In genomic region chr4:112514079-112514448, GRCh38 we compare ENCODE assay signal across 12 cellular contexts. TPM values are rescaled to one million over a fixed set of nuclear protein-coding genes. Genes with fewer than 3 reads are reported as not detected.
DNase-seq lines count a peak whose midpoint lies in the region; ATAC-seq and TF ChIP-seq lines count a peak whose summit lies in the region.
"Had no signal": no experiment of that assay in that cellular context is flagged by ENCODE, and none has a peak within 500 bp of the region (broad histone marks: within the 10 kb centered on the region; RNA-seq: fewer than 3 reads in every experiment).

No MANE protein-coding gene starts in this region.

- no peak overlapping the region for H2BK5ac ChIP-seq in mesenchymal stem cell (ENCODE audit: low read depth, low read length, poor library complexity, severe bottlenecking)

- no peak overlapping the region for H2BK12ac ChIP-seq in mesenchymal stem cell (ENCODE audit: low read length in 2 of 2)

- TF ChIP-seq POLR2A in body of pancreas (IDR thresholded peaks at IDR 0.05): no peak

- no peak overlapping the region for H3K23ac ChIP-seq in mesenchymal stem cell (ENCODE audit: low read length in 2 of 2)

- DNase-seq in activated naive CD4-positive, alpha-beta T cell treated with anti-CD3 and anti-CD28 coated beads for 36 hours: peak; percentile 10
- no peak for DNase-seq in activated naive CD4-positive, alpha-beta T cell treated with Interleukin-2 at 50 U/mL for 16 hours
- DNase-seq in mammary epithelial cell: no peak
- no peak for DNase-seq in stimulated activated naive CD8-positive, alpha-beta T cell treated with anti-CD3 and anti-CD28 coated beads, Interleukin-15, amount 100 ng/mL, for 72 hours
- no peak for DNase-seq in body of pancreas
- DNase-seq in mesenchymal stem cell: no peak
- no peak for DNase-seq in mucosa of gallbladder (ENCODE audit: low spot score)
- DNase-seq: substantia nigra had no signal

- H4K20me1 ChIP-seq in mammary epithelial cell (ENCODE audit: insufficient read depth, low read length): no peaks in the 10 kb centered on the region

- H4K91ac ChIP-seq in mesenchymal stem cell (ENCODE audit: low read length): no peak overlapping the region

- no peak overlapping the region for H3K14ac ChIP-seq in mesenchymal stem cell (ENCODE audit: low read length in 2 of 2)

- H3K4ac ChIP-seq in mesenchymal stem cell (ENCODE audit: low read depth in 1 of 2, low read length in 2 of 2): no peak overlapping the region

- H3K27me3 ChIP-seq in mammary epithelial cell (ENCODE audit: insufficient read depth, low read length) (peaks cover 48% of the 10 kb centered on the region), body of pancreas (peaks cover 3 to 53% of the 10 kb centered on the region in 2 donors), mesenchymal stem cell (ENCODE audit: control insufficient read depth in 1 of 2, insufficient read depth in 1 of 2, low read length in 2 of 2) (peaks cover 90 to 95% of the 10 kb centered on the region in 2 experiments)

- no peak overlapping the region for H2BK120ac ChIP-seq in mesenchymal stem cell (ENCODE audit: low read depth, low read length)

- in situ Hi-C loops in mammary epithelial cell (cut with MboI; ENCODE audit: low sequenced_read_pairs in 2 of 2): loop anchor here in 1 of 2 donors (25.0 kb wide), 1 partner anchor 177 kb away; no protein-coding TSS in a partner anchor

- H3K27ac ChIP-seq in mammary epithelial cell (ENCODE audit: insufficient read depth, low read depth, low read length) (no peak overlapping the region), body of pancreas (no peak overlapping the region), mesenchymal stem cell (ENCODE audit: low read length, poor library complexity, severe bottlenecking) (no peak overlapping the region)

- 7% methylated on average over 9 of the region's 9 CpGs for WGBS in mammary epithelial cell (ENCODE audit: low coverage, missing lambda C conversion rate)
- WGBS in body of pancreas, 2 donors: 2% methylated on average over 9 of the region's 9 CpGs
- WGBS in mesenchymal stem cell: 1% methylated on average over 9 of the region's 9 CpGs

- H3K9ac ChIP-seq in mammary epithelial cell (ENCODE audit: insufficient read depth, low read length): no peak overlapping the region
- no peak overlapping the region for H3K9ac ChIP-seq in mesenchymal stem cell (ENCODE audit: low read length)

- no peaks in the 10 kb centered on the region for H3K79me2 ChIP-seq in mammary epithelial cell (ENCODE audit: insufficient read depth, low read length)

- no peak overlapping the region for H2AK5ac ChIP-seq in mesenchymal stem cell (ENCODE audit: low read length, severe bottlenecking)

- H3K9me3 Mint-ChIP-seq in activated naive CD4-positive, alpha-beta T cell treated with anti-CD3 and anti-CD28 coated beads for 36 hours: no peaks in the 10 kb centered on the region
- H3K9me3 Mint-ChIP-seq in IgD-negative memory B cell: peaks cover 0 to 12% (median 5%) of the 10 kb centered on the region in 3 donors
- H3K9me3 Mint-ChIP-seq in stimulated activated naive CD8-positive, alpha-beta T cell treated with anti-CD3 and anti-CD28 coated beads, Interleukin-15, amount 100 ng/mL, for 72 hours: no peaks in the 10 kb centered on the region

- no peak overlapping the region for H3K4me3 ChIP-seq in mammary epithelial cell (replicated peaks in 1 of 3; ENCODE audit: insufficient read depth in 1 of 3, low read depth in 2 of 3, low read length in 3 of 3)
- no peak overlapping the region for H3K4me3 ChIP-seq in body of pancreas
- no peak overlapping the region for H3K4me3 ChIP-seq in mesenchymal stem cell (ENCODE audit: insufficient read depth in 1 of 2, low read depth in 1 of 2, low read length in 2 of 2)

- no peak overlapping the region for H2BK15ac ChIP-seq in mesenchymal stem cell (ENCODE audit: low read depth, poor library complexity, severe bottlenecking)

- intact Hi-C loops in activated naive CD4-positive, alpha-beta T cell treated with anti-CD3 and anti-CD28 coated beads for 36 hours (cut with micrococcal nuclease): loop anchor here (2.0 to 5.0 kb wide), 4 partner anchors 229 to 1892 kb away; partner anchors contain the start of genes AP1AR, PITX2 and TIFA
- intact Hi-C loops in mammary epithelial cell (cut with micrococcal nuclease): no loop called here
- intact Hi-C loops in body of pancreas (cut with DNase I): no loop called here

- no peak for ATAC-seq in stimulated activated naive CD8-positive, alpha-beta T cell treated with anti-CD3 and anti-CD28 coated beads, Interleukin-15, amount 100 ng/mL, for 72 hours
- ATAC-seq in body of pancreas: no peak
- ATAC-seq: HCT116 had no signal

- no peak overlapping the region for H4K8ac ChIP-seq in mesenchymal stem cell (ENCODE audit: low read length)

- dilution Hi-C loops in mammary epithelial cell (cut with HindIII; ENCODE audit: low sequenced_read_pairs): loop anchor here (25.0 kb wide), 1 partner anchor 177 kb away; no protein-coding TSS in a partner anchor

- H3K36me3 Mint-ChIP-seq in activated naive CD4-positive, alpha-beta T cell treated with anti-CD3 and anti-CD28 coated beads for 36 hours (ENCODE audit: low read depth): no peaks in the 10 kb centered on the region
- peaks cover 2% of the 10 kb centered on the region for H3K36me3 Mint-ChIP-seq in IgD-negative memory B cell

- no peak overlapping the region for H2AFZ ChIP-seq in mammary epithelial cell (ENCODE audit: low read depth, low read length)
- no peak overlapping the region for H2AFZ ChIP-seq in mesenchymal stem cell (ENCODE audit: low read depth, low read length)

- H3K4me1 ChIP-seq in mammary epithelial cell (ENCODE audit: insufficient read depth, low read length): peaks cover 47% of the 10 kb centered on the region
- H3K4me1 ChIP-seq in body of pancreas: peaks cover 54% of the 10 kb centered on the region
- H3K4me1 ChIP-seq in mesenchymal stem cell (ENCODE audit: control insufficient read depth, insufficient read depth, low read depth, low read length): peaks cover 46% of the 10 kb centered on the region

- H3K27me3 Mint-ChIP-seq in activated naive CD4-positive, alpha-beta T cell treated with anti-CD3 and anti-CD28 coated beads for 36 hours (ENCODE audit: low read depth): peaks cover 83% of the 10 kb centered on the region
- peaks cover 77% of the 10 kb centered on the region for H3K27me3 Mint-ChIP-seq in IgD-negative memory B cell
- H3K27me3 Mint-ChIP-seq in stimulated activated naive CD8-positive, alpha-beta T cell treated with anti-CD3 and anti-CD28 coated beads, Interleukin-15, amount 100 ng/mL, for 72 hours: peaks cover 97% of the 10 kb centered on the region

- peak overlapping the region; percentile 90 for H3K4me2 ChIP-seq in mammary epithelial cell (ENCODE audit: insufficient read depth, low read depth, low read length)
- H3K4me2 ChIP-seq in mesenchymal stem cell (ENCODE audit: low read length, poor library complexity, severe bottlenecking): no peak overlapping the region

- no peak overlapping the region for H3K18ac ChIP-seq in mesenchymal stem cell (ENCODE audit: low read depth in 1 of 2, low read length in 2 of 2)

- H3K4me3 Mint-ChIP-seq in activated naive CD4-positive, alpha-beta T cell treated with anti-CD3 and anti-CD28 coated beads for 36 hours: peak overlapping the region; percentile 96
- peak overlapping the region; percentile 81 to 94 (median 91) for H3K4me3 Mint-ChIP-seq in IgD-negative memory B cell
- peak overlapping the region; percentile 97 to 98 for H3K4me3 Mint-ChIP-seq in stimulated activated naive CD8-positive, alpha-beta T cell treated with anti-CD3 and anti-CD28 coated beads, Interleukin-15, amount 100 ng/mL, for 72 hours

- TF ChIP-seq CTCF in mammary epithelial cell (conservative IDR thresholded peaks at IDR 0.05 in 1 of 2, IDR thresholded peaks at IDR 0.05 in 1 of 2; ENCODE audit: extremely low read depth in 1 of 2, insufficient read depth in 1 of 2, low read depth in 1 of 2, low read length in 2 of 2) (no peak), body of pancreas (IDR thresholded peaks at IDR 0.05) (no peak)

- H3K36me3 ChIP-seq in mammary epithelial cell (ENCODE audit: insufficient read depth, low read length) (no peaks in the 10 kb centered on the region), body of pancreas (replicated peaks in 1 of 2; ENCODE audit: insufficient read depth in 1 of 2, low read depth in 2 of 2) (no peaks in the 10 kb centered on the region), mesenchymal stem cell (ENCODE audit: control insufficient read depth in 1 of 2, insufficient read depth in 2 of 2, low read depth in 1 of 2, low read length in 2 of 2) (no peaks in the 10 kb centered on the region)

- H3K4me1 Mint-ChIP-seq in activated naive CD4-positive, alpha-beta T cell treated with anti-CD3 and anti-CD28 coated beads for 36 hours (ENCODE audit: low read depth): peaks cover 43% of the 10 kb centered on the region
- H3K4me1 Mint-ChIP-seq in IgD-negative memory B cell: peaks cover 31 to 49% (median 48%) of the 10 kb centered on the region in 3 donors
- peaks cover 72% of the 10 kb centered on the region for H3K4me1 Mint-ChIP-seq in stimulated activated naive CD8-positive, alpha-beta T cell treated with anti-CD3 and anti-CD28 coated beads, Interleukin-15, amount 100 ng/mL, for 72 hours

- H3K9me3 ChIP-seq in mammary epithelial cell (replicated peaks; ENCODE audit: insufficient read depth, low read length): no peaks in the 10 kb centered on the region
- H3K9me3 ChIP-seq in body of pancreas: no peaks in the 10 kb centered on the region
- peaks cover 3% of the 10 kb centered on the region for H3K9me3 ChIP-seq in mesenchymal stem cell (ENCODE audit: control insufficient read depth, low read length)

- no peak overlapping the region for H3K27ac Mint-ChIP-seq in activated naive CD4-positive, alpha-beta T cell treated with anti-CD3 and anti-CD28 coated beads for 36 hours
- H3K27ac Mint-ChIP-seq in IgD-negative memory B cell: peak overlapping the region in 2 of 3 donors; percentile 48 to 90
- no peak overlapping the region for H3K27ac Mint-ChIP-seq in stimulated activated naive CD8-positive, alpha-beta T cell treated with anti-CD3 and anti-CD28 coated beads, Interleukin-15, amount 100 ng/mL, for 72 hours

- CTCF ChIA-PET in activated naive CD4-positive, alpha-beta T cell treated with anti-CD3 and anti-CD28 coated beads for 36 hours (lab: Charles Lee): no interaction called here
- CTCF ChIA-PET in mammary epithelial cell (lab: Charles Lee; ENCODE audit: low non-redundant PET): no interaction called here

- no peaks in the 10 kb centered on the region for H3K79me1 ChIP-seq in mesenchymal stem cell (replicated peaks; ENCODE audit: low read length, poor library complexity, severe bottlenecking)

- no TSS peak for BruUV-seq in mammary epithelial cell (replicated peaks; lab: Mats Ljungman, UMichigan)

RNA-seq across cellular contexts. Expression of gene NEUROG2, which starts 1.9 kb away (rescaled TPM):
- under 1 TPM in 1 of 2 experiments, not detected in 1; 0.14 TPM for total RNA-seq in activated naive CD4-positive, alpha-beta T cell treated with anti-CD3 and anti-CD28 coated beads for 36 hours
- polyA plus RNA-seq in IgD-negative memory B cell (not detected), mammary epithelial cell (not detected)
- total RNA-seq in mammary epithelial cell (not detected), body of pancreas (not detected), mucosa of gallbladder (not detected)
- polyA minus RNA-seq in mammary epithelial cell: not detected
- not detected for polyA plus RNA-seq in mesenchymal stem cell (2013, experiment 1 of 2)
- not detected for polyA plus RNA-seq in mesenchymal stem cell (2013, experiment 2 of 2)
- total RNA-seq: M059J, skeletal muscle tissue had no signal

Comparison
In these comparisons a context has a peak if more than half of its experiments do, and no peak if none do; other contexts are left out.
1. H3K27ac Mint-ChIP-seq: peak in IgD-negative memory B cell (2 of 3); none in activated naive CD4-positive, alpha-beta T cell treated with anti-CD3 and anti-CD28 coated beads for 36 hours (single experiment) and stimulated activated naive CD8-positive, alpha-beta T cell treated with anti-CD3 and anti-CD28 coated beads, Interleukin-15, amount 100 ng/mL, for 72 hours (0 of 2).
2. Peak in every context shown above with its lines, with median percentiles within 50 percentile points of each other: H3K4me3 Mint-ChIP-seq.